8 cellular contexts compared by ENCODE assay signal in genomic region chr5:9544056-9544455, GRCh38. TPM values are rescaled to one million over a fixed set of nuclear protein-coding genes. Genes with fewer than 3 reads are reported as not detected.
DNase-seq lines count a peak whose midpoint lies in the region; ATAC-seq, FAIRE-seq and TF ChIP-seq lines count a peak whose summit lies in the region.

No MANE protein-coding gene starts in this region.

- no peak overlapping the region for H3K27ac Mint-ChIP-seq in activated naive CD4-positive, alpha-beta T cell treated with anti-CD3 and anti-CD28 coated beads, Interleukin-2, amount 50 U/mL, for 24 hours
- H3K27ac Mint-ChIP-seq in brain = peak overlapping the region; percentile 43 to 91 (median 83)

- H3K27me3 Mint-ChIP-seq in activated naive CD4-positive, alpha-beta T cell treated with anti-CD3 and anti-CD28 coated beads, Interleukin-2, amount 50 U/mL, for 24 hours = peaks cover 23% of the 10 kb centered on the region
- peaks cover 8% of the 10 kb centered on the region for H3K27me3 Mint-ChIP-seq in brain

- no peak for FAIRE-seq in D721Med (lab: Jason Lieb, UNC)

- TF ChIP-seq CTCF in brain (conservative IDR thresholded peaks at IDR 0.05) (no peak), right lobe of liver (IDR thresholded peaks at IDR 0.05) (no peak), D721Med (IDR thresholded peaks at IDR 0.05; ENCODE audit: insufficient read depth, missing control alignments) (no peak)

- peak overlapping the region; percentile 6 to 83 (median 80) for H3K4me3 ChIP-seq in right lobe of liver
- peak overlapping the region; percentile 90 for H3K4me3 ChIP-seq in urinary bladder (ENCODE audit: low read depth, low read length)

- WGBS in right lobe of liver (ENCODE audit: insufficient coverage, low coverage, low lambda C conversion rate, missing lambda C conversion rate) = 22% methylated on average over 6 of the region's 6 CpGs
- WGBS in urinary bladder = 8% methylated on average over 6 of the region's 6 CpGs

- intact Hi-C loops in right lobe of liver (cut with DNase I) = no loop called here

- H3K9me3 Mint-ChIP-seq in activated naive CD4-positive, alpha-beta T cell treated with anti-CD3 and anti-CD28 coated beads, Interleukin-2, amount 50 U/mL, for 24 hours = no peaks in the 10 kb centered on the region
- no peaks in the 10 kb centered on the region for H3K9me3 Mint-ChIP-seq in brain

- H3K9me3 ChIP-seq in right lobe of liver = no peaks in the 10 kb centered on the region

- no peak for TF ChIP-seq POLR2A in right lobe of liver (IDR thresholded peaks at IDR 0.05)

- H3K27ac ChIP-seq in right lobe of liver (no peak overlapping the region), urinary bladder (ENCODE audit: low read depth) (peak overlapping the region; percentile 61)

- H3K27me3 ChIP-seq in right lobe of liver = no peaks in the 10 kb centered on the region

- H3K4me1 Mint-ChIP-seq in activated naive CD4-positive, alpha-beta T cell treated with anti-CD3 and anti-CD28 coated beads, Interleukin-2, amount 50 U/mL, for 24 hours = peaks cover 9% of the 10 kb centered on the region
- peaks cover 44% of the 10 kb centered on the region for H3K4me1 Mint-ChIP-seq in brain

- peak in 1 of 4 donors; percentile 2 for ATAC-seq in right lobe of liver

- DNase-seq in activated naive CD4-positive, alpha-beta T cell treated with anti-CD3 and anti-CD28 coated beads, Interleukin-2, amount 50 U/mL, for 16 hours = no peak
- no peak for DNase-seq in right lobe of liver
- DNase-seq in D721Med (ENCODE audit: insufficient read length, low spot score) = no peak
- no peak for DNase-seq in GF-D8 (lab: John Stamatoyannopoulos, UW)
- DNase-seq in SKM-1 treated with dmso at 0.1 percent for 144 hours (lab: John Stamatoyannopoulos, UW; ENCODE audit: unreplicated experiment) = no peak

- peak overlapping the region; percentile 37 for H3K4me3 Mint-ChIP-seq in activated naive CD4-positive, alpha-beta T cell treated with anti-CD3 and anti-CD28 coated beads, Interleukin-2, amount 50 U/mL, for 24 hours
- H3K4me3 Mint-ChIP-seq in brain = peak overlapping the region; percentile 83 to 93 (median 89)

- peaks cover 2% of the 10 kb centered on the region for H3K36me3 Mint-ChIP-seq in activated naive CD4-positive, alpha-beta T cell treated with anti-CD3 and anti-CD28 coated beads, Interleukin-2, amount 50 U/mL, for 24 hours
- H3K36me3 Mint-ChIP-seq in brain = peaks cover 4% of the 10 kb centered on the region

- H3K36me3 ChIP-seq in right lobe of liver = peaks cover 0 to under 1% (median 0%) of the 10 kb centered on the region in 4 donors
- H3K36me3 ChIP-seq in urinary bladder (ENCODE audit: insufficient read depth) = no peaks in the 10 kb centered on the region

- H3K4me1 ChIP-seq in right lobe of liver (peaks cover 0 to 18% (median 3%) of the 10 kb centered on the region in 4 donors), urinary bladder (ENCODE audit: insufficient read depth) (no peaks in the 10 kb centered on the region)

RNA-seq across cellular contexts. Expression of gene SEMA5A, which starts 1.8 kb away (rescaled TPM):
- polyA plus RNA-seq in brain (ENCODE audit: insufficient read depth, low read depth, low replicate concordance) = 2.5 TPM
- 10 to 100 TPM in 1 of 6 experiments, 1 to 10 TPM in 5; 3.1 to 12.6 (median 5.7) TPM for total RNA-seq in right lobe of liver
- 78.6 TPM for total RNA-seq in urinary bladder
- polyA plus RNA-seq in urinary bladder = 4.2 TPM
